Comparison of ENCODE assay signal across 1 cellular context in the genomic region with DNA sequence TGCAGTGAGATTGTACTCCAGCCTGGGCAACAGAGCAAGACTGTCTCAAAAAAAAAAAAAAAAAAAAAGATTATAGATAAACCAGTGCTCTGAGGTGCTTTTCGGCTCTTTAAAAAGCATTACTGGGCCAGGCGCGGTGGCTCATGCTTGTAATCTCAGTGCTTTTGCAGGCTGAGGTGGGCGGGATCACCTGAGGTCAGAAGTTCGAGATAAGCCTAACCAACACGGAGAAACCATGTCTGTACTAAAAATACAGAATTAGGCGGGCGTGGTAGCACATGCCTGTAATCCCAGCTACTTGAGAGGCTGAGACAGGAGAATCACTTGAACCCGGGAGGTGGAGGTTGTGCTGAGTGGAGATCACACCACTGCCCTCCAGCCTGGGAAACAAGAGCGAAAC.
TF ChIP-seq lines count a peak whose summit lies in the region.

No MANE protein-coding gene starts in this region.

TF ChIP-seq in K562, 482 proteins besides CTCF, POLR2A, EP300 and RAD21 (continued from another document and continues in another):
- TF ChIP-seq SIX5 (IDR thresholded peaks at IDR 0.05; ENCODE audit: borderline replicate concordance in 1 of 2, insufficient read depth in 1 of 2, low read depth in 1 of 2, low read length in 2 of 2) (no peak), PCBP2 (IDR thresholded peaks at IDR 0.05; ENCODE audit: low read depth, low read length, poor library complexity, severe bottlenecking) (no peak), MYC (IDR thresholded peaks at IDR 0.05; ENCODE audit: low read depth, low read length) (peak; percentile 60; the same call in 1 of the 2 replicates), MYC (CRISPR knock-in tag; IDR thresholded peaks at IDR 0.05; ENCODE audit: borderline replicate concordance, low read depth) (no peak), KLF13 (tag; IDR thresholded peaks at IDR 0.05; ENCODE audit: borderline replicate concordance, low read depth) (no peak), ZNF764 (CRISPR knock-in tag; IDR thresholded peaks at IDR 0.05; ENCODE audit: low read depth) (no peak), CC2D1A (IDR thresholded peaks at IDR 0.05) (no peak; the same call in 1 of the 2 replicates), ZNF197 (CRISPR knock-in tag; IDR thresholded peaks at IDR 0.05; ENCODE audit: low read depth) (no peak), TARDBP (IDR thresholded peaks at IDR 0.05) (no peak), ELF4 (CRISPR knock-in tag; IDR thresholded peaks at IDR 0.05) (no peak), ATF1 (CRISPR knock-in tag; IDR thresholded peaks at IDR 0.05) (no peak), ATF1 (tag; IDR thresholded peaks at IDR 0.05) (peak; percentile 45), BMI1 (IDR thresholded peaks at IDR 0.05; ENCODE audit: low read length) (no peak), CHCHD3 (CRISPR knock-in tag; IDR thresholded peaks at IDR 0.05) (no peak), MEIS2 (IDR thresholded peaks at IDR 0.05; ENCODE audit: partially characterized antibody) (no peak), GTF2A2 (tag; IDR thresholded peaks at IDR 0.05) (no peak), DMBX1 (CRISPR knock-in tag; IDR thresholded peaks at IDR 0.05; ENCODE audit: borderline replicate concordance) (no peak; the same call in 1 of the 2 replicates), ZNF589 (CRISPR knock-in tag; IDR thresholded peaks at IDR 0.05; ENCODE audit: low read depth) (no peak), RFX5 (IDR thresholded peaks at IDR 0.05; ENCODE audit: low read depth, low read length) (no peak), ZNF23 (CRISPR knock-in tag; IDR thresholded peaks at IDR 0.05) (no peak), ZNF57 (CRISPR knock-in tag; IDR thresholded peaks at IDR 0.05) (no peak), STAT5B (CRISPR knock-in tag; IDR thresholded peaks at IDR 0.05) (no peak), PPARD (CRISPR knock-in tag; IDR thresholded peaks at IDR 0.05) (no peak), ZNF212 (CRISPR knock-in tag; IDR thresholded peaks at IDR 0.05) (no peak), MCM3 (IDR thresholded peaks at IDR 0.05) (no peak), NCOA1 (IDR thresholded peaks at IDR 0.05; ENCODE audit: low read depth) (peak; percentile 47; the same call in 1 of the 2 replicates), ZZZ3 (IDR thresholded peaks at IDR 0.05) (no peak)
- TF ChIP-seq, protein P1, sequence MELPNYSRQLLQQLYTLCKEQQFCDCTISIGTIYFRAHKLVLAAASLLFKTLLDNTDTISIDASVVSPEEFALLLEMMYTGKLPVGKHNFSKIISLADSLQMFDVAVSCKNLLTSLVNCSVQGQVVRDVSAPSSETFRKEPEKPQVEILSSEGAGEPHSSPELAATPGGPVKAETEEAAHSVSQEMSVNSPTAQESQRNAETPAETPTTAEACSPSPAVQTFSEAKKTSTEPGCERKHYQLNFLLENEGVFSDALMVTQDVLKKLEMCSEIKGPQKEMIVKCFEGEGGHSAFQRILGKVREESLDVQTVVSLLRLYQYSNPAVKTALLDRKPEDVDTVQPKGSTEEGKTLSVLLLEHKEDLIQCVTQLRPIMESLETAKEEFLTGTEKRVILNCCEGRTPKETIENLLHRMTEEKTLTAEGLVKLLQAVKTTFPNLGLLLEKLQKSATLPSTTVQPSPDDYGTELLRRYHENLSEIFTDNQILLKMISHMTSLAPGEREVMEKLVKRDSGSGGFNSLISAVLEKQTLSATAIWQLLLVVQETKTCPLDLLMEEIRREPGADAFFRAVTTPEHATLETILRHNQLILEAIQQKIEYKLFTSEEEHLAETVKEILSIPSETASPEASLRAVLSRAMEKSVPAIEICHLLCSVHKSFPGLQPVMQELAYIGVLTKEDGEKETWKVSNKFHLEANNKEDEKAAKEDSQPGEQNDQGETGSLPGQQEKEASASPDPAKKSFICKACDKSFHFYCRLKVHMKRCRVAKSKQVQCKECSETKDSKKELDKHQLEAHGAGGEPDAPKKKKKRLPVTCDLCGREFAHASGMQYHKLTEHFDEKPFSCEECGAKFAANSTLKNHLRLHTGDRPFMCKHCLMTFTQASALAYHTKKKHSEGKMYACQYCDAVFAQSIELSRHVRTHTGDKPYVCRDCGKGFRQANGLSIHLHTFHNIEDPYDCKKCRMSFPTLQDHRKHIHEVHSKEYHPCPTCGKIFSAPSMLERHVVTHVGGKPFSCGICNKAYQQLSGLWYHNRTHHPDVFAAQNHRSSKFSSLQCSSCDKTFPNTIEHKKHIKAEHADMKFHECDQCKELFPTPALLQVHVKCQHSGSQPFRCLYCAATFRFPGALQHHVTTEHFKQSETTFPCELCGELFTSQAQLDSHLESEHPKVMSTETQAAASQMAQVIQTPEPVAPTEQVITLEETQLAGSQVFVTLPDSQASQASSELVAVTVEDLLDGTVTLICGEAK (IDR thresholded peaks at IDR 0.05), result no peak
- TF ChIP-seq, protein P1 (CRISPR knock-in tag; IDR thresholded peaks at IDR 0.05), result no peak
- TF ChIP-seq, protein P2, sequence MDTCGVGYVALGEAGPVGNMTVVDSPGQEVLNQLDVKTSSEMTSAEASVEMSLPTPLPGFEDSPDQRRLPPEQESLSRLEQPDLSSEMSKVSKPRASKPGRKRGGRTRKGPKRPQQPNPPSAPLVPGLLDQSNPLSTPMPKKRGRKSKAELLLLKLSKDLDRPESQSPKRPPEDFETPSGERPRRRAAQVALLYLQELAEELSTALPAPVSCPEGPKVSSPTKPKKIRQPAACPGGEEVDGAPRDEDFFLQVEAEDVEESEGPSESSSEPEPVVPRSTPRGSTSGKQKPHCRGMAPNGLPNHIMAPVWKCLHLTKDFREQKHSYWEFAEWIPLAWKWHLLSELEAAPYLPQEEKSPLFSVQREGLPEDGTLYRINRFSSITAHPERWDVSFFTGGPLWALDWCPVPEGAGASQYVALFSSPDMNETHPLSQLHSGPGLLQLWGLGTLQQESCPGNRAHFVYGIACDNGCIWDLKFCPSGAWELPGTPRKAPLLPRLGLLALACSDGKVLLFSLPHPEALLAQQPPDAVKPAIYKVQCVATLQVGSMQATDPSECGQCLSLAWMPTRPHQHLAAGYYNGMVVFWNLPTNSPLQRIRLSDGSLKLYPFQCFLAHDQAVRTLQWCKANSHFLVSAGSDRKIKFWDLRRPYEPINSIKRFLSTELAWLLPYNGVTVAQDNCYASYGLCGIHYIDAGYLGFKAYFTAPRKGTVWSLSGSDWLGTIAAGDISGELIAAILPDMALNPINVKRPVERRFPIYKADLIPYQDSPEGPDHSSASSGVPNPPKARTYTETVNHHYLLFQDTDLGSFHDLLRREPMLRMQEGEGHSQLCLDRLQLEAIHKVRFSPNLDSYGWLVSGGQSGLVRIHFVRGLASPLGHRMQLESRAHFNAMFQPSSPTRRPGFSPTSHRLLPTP (IDR thresholded peaks at IDR 0.05; ENCODE audit: borderline replicate concordance, extremely low read depth, insufficient read length), result no peak
- TF ChIP-seq, protein P3, sequence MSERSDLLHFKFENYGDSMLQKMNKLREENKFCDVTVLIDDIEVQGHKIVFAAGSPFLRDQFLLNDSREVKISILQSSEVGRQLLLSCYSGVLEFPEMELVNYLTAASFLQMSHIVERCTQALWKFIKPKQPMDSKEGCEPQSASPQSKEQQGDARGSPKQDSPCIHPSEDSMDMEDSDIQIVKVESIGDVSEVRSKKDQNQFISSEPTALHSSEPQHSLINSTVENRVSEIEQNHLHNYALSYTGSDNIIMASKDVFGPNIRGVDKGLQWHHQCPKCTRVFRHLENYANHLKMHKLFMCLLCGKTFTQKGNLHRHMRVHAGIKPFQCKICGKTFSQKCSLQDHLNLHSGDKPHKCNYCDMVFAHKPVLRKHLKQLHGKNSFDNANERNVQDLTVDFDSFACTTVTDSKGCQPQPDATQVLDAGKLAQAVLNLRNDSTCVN (CRISPR knock-in tag; IDR thresholded peaks at IDR 0.05), result no peak
- TF ChIP-seq, protein P4, sequence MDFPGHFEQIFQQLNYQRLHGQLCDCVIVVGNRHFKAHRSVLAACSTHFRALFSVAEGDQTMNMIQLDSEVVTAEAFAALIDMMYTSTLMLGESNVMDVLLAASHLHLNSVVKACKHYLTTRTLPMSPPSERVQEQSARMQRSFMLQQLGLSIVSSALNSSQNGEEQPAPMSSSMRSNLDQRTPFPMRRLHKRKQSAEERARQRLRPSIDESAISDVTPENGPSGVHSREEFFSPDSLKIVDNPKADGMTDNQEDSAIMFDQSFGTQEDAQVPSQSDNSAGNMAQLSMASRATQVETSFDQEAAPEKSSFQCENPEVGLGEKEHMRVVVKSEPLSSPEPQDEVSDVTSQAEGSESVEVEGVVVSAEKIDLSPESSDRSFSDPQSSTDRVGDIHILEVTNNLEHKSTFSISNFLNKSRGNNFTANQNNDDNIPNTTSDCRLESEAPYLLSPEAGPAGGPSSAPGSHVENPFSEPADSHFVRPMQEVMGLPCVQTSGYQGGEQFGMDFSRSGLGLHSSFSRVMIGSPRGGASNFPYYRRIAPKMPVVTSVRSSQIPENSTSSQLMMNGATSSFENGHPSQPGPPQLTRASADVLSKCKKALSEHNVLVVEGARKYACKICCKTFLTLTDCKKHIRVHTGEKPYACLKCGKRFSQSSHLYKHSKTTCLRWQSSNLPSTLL (IDR thresholded peaks at IDR 0.05), result no peak
- TF ChIP-seq, protein P5, sequence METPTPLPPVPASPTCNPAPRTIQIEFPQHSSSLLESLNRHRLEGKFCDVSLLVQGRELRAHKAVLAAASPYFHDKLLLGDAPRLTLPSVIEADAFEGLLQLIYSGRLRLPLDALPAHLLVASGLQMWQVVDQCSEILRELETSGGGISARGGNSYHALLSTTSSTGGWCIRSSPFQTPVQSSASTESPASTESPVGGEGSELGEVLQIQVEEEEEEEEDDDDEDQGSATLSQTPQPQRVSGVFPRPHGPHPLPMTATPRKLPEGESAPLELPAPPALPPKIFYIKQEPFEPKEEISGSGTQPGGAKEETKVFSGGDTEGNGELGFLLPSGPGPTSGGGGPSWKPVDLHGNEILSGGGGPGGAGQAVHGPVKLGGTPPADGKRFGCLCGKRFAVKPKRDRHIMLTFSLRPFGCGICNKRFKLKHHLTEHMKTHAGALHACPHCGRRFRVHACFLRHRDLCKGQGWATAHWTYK (CRISPR knock-in tag; IDR thresholded peaks at IDR 0.05), result no peak
- TF ChIP-seq, protein P6, sequence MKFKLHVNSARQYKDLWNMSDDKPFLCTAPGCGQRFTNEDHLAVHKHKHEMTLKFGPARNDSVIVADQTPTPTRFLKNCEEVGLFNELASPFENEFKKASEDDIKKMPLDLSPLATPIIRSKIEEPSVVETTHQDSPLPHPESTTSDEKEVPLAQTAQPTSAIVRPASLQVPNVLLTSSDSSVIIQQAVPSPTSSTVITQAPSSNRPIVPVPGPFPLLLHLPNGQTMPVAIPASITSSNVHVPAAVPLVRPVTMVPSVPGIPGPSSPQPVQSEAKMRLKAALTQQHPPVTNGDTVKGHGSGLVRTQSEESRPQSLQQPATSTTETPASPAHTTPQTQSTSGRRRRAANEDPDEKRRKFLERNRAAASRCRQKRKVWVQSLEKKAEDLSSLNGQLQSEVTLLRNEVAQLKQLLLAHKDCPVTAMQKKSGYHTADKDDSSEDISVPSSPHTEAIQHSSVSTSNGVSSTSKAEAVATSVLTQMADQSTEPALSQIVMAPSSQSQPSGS (CRISPR knock-in tag; IDR thresholded peaks at IDR 0.05), result no peak
- TF ChIP-seq, protein P7, sequence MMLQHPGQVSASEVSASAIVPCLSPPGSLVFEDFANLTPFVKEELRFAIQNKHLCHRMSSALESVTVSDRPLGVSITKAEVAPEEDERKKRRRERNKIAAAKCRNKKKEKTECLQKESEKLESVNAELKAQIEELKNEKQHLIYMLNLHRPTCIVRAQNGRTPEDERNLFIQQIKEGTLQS (IDR thresholded peaks at IDR 0.05), result no peak
- TF ChIP-seq, protein P7 (CRISPR knock-in tag; conservative IDR thresholded peaks at IDR 0.05), result no peak
- TF ChIP-seq, protein P8, sequence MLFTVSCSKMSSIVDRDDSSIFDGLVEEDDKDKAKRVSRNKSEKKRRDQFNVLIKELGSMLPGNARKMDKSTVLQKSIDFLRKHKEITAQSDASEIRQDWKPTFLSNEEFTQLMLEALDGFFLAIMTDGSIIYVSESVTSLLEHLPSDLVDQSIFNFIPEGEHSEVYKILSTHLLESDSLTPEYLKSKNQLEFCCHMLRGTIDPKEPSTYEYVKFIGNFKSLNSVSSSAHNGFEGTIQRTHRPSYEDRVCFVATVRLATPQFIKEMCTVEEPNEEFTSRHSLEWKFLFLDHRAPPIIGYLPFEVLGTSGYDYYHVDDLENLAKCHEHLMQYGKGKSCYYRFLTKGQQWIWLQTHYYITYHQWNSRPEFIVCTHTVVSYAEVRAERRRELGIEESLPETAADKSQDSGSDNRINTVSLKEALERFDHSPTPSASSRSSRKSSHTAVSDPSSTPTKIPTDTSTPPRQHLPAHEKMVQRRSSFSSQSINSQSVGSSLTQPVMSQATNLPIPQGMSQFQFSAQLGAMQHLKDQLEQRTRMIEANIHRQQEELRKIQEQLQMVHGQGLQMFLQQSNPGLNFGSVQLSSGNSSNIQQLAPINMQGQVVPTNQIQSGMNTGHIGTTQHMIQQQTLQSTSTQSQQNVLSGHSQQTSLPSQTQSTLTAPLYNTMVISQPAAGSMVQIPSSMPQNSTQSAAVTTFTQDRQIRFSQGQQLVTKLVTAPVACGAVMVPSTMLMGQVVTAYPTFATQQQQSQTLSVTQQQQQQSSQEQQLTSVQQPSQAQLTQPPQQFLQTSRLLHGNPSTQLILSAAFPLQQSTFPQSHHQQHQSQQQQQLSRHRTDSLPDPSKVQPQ (CRISPR knock-in tag; IDR thresholded peaks at IDR 0.05; ENCODE audit: borderline replicate concordance), result no peak
